8 cellular contexts compared by ENCODE assay signal in the genomic region with DNA sequence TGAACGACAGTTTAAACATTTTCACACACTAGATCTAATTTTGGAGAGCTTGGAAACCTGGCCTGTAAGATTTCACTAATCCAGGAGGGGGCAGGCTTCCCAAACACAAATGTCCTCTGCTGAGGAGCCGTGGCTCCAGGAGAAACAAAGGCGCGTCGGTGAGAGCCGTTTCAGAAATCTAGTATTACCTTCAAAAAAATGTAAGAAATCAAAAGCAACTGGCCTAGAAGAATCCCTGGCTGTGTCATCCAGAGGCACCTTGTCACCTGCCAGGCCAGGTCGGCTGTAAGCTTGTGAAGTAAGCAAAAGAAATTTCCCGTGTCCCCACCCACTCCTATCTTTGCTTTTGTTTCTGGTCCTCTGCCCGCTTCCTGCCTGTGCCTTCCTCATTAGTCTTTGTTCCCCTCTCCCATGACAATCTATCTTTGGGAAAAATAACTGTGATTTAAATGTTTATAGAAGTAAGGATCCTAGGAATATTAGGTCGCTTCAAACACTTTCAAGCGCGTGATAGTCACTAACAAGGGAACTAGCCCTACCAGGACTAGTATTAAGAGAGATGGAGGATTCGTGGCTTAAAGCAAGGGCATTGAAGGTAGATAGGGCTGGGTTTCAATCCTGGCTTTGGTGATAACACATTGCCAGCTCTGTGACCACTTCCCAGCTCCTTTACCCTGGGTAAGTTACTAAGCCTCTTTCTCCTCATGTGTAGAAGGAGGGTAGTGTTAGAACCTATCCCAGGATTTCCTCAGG.
A peak's percentile ranks its signal among the peaks of the same experiment; 100 is the strongest.
DNase-seq lines count a peak whose midpoint lies in the region; ATAC-seq and TF ChIP-seq lines count a peak whose summit lies in the region.

No MANE protein-coding gene starts in this region.

- peaks cover 3% of the 10 kb centered on the region for H3K27me3 Mint-ChIP-seq in memory B cell

- no peaks in the 10 kb centered on the region for H3K9me3 Mint-ChIP-seq in memory B cell

- H3K4me3 Mint-ChIP-seq in memory B cell, result peak overlapping the region; percentile 79

- ATAC-seq in GM18858 (IDR thresholded peaks at IDR 0.05; ENCODE audit: unreplicated experiment) (peak; percentile 58), HG03135 (IDR thresholded peaks at IDR 0.05; ENCODE audit: unreplicated experiment) (peak; percentile 80), memory B cell (ENCODE audit: low read depth) (peak; percentile 59)

- H3K27ac Mint-ChIP-seq in memory B cell, result peak overlapping the region; percentile 61

- H3K4me1 Mint-ChIP-seq in memory B cell, result peaks cover 12% of the 10 kb centered on the region

- H3K36me3 Mint-ChIP-seq in memory B cell, result no peaks in the 10 kb centered on the region

- TF ChIP-seq CTCF in AG04449 (IDR thresholded peaks at IDR 0.05; ENCODE audit: insufficient read depth, low read length, missing control alignments), result peak; percentile 63

- DNase-seq in AG04449 (ENCODE audit: low read depth, low spot score) (no peak), NCI-H446 treated with DMSO at 0.1 percent for 48 hours (lab: John Stamatoyannopoulos, UW) (peak; percentile 35), memory B cell (ENCODE audit: low spot score in 2 of 2) (peak; percentile 31 to 54)
- peak; percentile 64 to 73 for DNase-seq in activated CD4-positive, alpha-beta T cell treated with anti-CD3 and anti-CD28 coated beads, Interleukin-2, amount 50 U/mL, for 48 hours
- DNase-seq in effector CD4-positive, alpha-beta T cell, result peak; percentile 53
- DNase-seq in stimulated activated CD8-positive, alpha-beta memory T cell treated with anti-CD3 and anti-CD28 coated beads, Interleukin-12 subunit alpha, Interleukin-12 subunit beta, amount 100 ng/mL, for 1 hour (ENCODE audit: low read depth), result peak; percentile 49

- CTCF ChIA-PET in AG04449 (lab: Yijun Ruan, JAX), result interaction anchor here (0.6 to 7.9 kb wide), 45 partner anchors 9 to 576 kb away, joined by 3 to 87 read pairs (median 4); no protein-coding TSS in a partner anchor

- POLR2A ChIA-PET in AG04449 (lab: Yijun Ruan, JAX), result no interaction called here

- H3K4me3 ChIP-seq in AG04449 (ENCODE audit: low read depth, low read length), result peak overlapping the region; percentile 56
